In the genomic region with DNA sequence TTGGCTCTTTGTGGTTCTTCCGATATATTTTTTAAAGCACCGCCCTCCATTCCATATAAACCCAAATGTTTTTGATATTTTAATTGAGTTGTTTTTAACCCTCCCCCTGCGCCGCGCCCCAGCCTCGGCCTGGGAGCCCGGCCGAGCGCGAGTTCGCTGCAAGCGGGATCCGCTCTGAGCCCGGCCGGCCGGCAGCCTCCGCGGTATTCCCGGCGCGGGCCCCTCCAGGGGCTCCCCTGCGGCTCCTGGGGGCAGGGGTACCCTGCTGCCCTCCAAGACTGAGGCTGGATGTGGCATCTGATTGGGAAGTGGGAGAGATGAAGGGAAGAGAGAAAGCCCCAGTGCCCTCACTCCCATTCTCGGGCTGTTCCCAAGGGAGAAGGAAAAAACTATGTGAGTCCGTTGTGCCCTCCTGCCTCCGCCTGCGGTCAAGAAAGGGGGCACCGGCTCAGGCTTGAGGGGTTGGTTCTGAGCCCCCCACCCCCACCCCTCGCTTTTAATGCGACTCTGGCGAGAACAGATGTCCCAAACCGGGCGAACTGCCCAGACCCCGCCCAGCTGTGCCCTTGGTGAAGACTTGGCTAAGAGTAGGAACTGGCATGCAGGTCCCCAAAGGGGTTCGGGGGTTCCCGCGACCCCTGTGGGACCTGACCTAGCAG, we compare ENCODE assay signal across 21 cellular contexts. TPM values are rescaled to one million over a fixed set of nuclear protein-coding genes. Genes with fewer than 3 reads are reported as not detected.
DNase-seq lines count a peak whose midpoint lies in the region; TF ChIP-seq lines count a peak whose summit lies in the region.
"Had no signal": no experiment of that assay in that cellular context is flagged by ENCODE, and none has a peak within 500 bp of the region (broad histone marks: within the 10 kb centered on the region; RNA-seq: fewer than 3 reads in every experiment).

No MANE protein-coding gene starts in this region.

- H4K8ac ChIP-seq in neuronal stem cell (ENCODE audit: low read depth, low read length): no peak overlapping the region

- no peak overlapping the region for H2BK5ac ChIP-seq in neuronal stem cell (ENCODE audit: low read length)

- no peaks in the 10 kb centered on the region for H3K36me3 ChIP-seq in neuronal stem cell (replicated peaks in 1 of 2; ENCODE audit: control insufficient read depth in 2 of 2, insufficient read depth in 2 of 2, low read length in 2 of 2)
- H3K36me3 ChIP-seq: adrenal gland, sigmoid colon, thyroid gland had no signal

- H3K4me2 ChIP-seq in neuronal stem cell (ENCODE audit: insufficient read depth, low read length, poor library complexity, severe bottlenecking): no peak overlapping the region

- peaks cover 0 to 2% of the 10 kb centered on the region in 2 donors for H3K9me3 ChIP-seq in neuronal stem cell (replicated peaks in 1 of 2; ENCODE audit: control insufficient read depth in 2 of 2, insufficient read depth in 1 of 2, low read depth in 1 of 2, low read length in 2 of 2)
- H3K9me3 ChIP-seq: adrenal gland, sigmoid colon, thyroid gland had no signal

- H3K14ac ChIP-seq in neuronal stem cell (ENCODE audit: low read length): no peak overlapping the region

- H3K79me1 ChIP-seq in neuronal stem cell (ENCODE audit: low read depth, low read length): no peaks in the 10 kb centered on the region

- TF ChIP-seq CTCF in RWPE1 (conservative IDR thresholded peaks at IDR 0.05; ENCODE audit: low read depth): no peak

- no peak overlapping the region for H3K18ac ChIP-seq in neuronal stem cell (ENCODE audit: low read length)

- no peak overlapping the region for H2AFZ ChIP-seq in neuronal stem cell (ENCODE audit: low read length)

- no peaks in the 10 kb centered on the region for H3K4me1 ChIP-seq in neuronal stem cell (ENCODE audit: control insufficient read depth in 2 of 2, insufficient read depth in 1 of 2, low read depth in 1 of 2, low read length in 2 of 2)

- no peak overlapping the region for H2BK15ac ChIP-seq in neuronal stem cell (ENCODE audit: low read length)

- CTCF ChIA-PET in RWPE1 (lab: Yijun Ruan, JAX): interaction anchor here (0.7 to 3.6 kb wide), 2 partner anchors 24 to 730 kb away, joined by 4 to 22 read pairs; no protein-coding TSS in a partner anchor

- no peak overlapping the region for H2BK12ac ChIP-seq in neuronal stem cell (ENCODE audit: low read length)

- no peak overlapping the region for H2AK5ac ChIP-seq in neuronal stem cell (ENCODE audit: low read depth, low read length)

- no CpG with 5 or more reads among the region's 36 CpGs for WGBS in neuronal stem cell (ENCODE audit: extremely low coverage in 2 of 2, insufficient read length in 2 of 2, insufficient replicate concordance in 1 of 2), 2 donors

- in situ Hi-C loops in G401 (cut with HindIII; ENCODE audit: low sequenced_read_pairs): no loop called here

- H3K27me3 ChIP-seq in neuronal stem cell (ENCODE audit: control insufficient read depth in 3 of 3, insufficient read depth in 3 of 3, low read depth in 1 of 3, low read length in 3 of 3): peaks cover 81 to 100% (median 97%) of the 10 kb centered on the region in 3 experiments

- no peak overlapping the region for H3K9ac ChIP-seq in neuronal stem cell (ENCODE audit: low read depth, low read length, poor library complexity)

- H4K91ac ChIP-seq in neuronal stem cell (ENCODE audit: low read depth, low read length, poor library complexity): no peak overlapping the region

- peak overlapping the region; percentile 49 for H3K23ac ChIP-seq in neuronal stem cell (ENCODE audit: low read depth, low read length, poor library complexity)

- no peak overlapping the region for H2BK120ac ChIP-seq in neuronal stem cell (ENCODE audit: low read depth, low read length)

- peak; percentile 7 for DNase-seq in NCI-H1092 treated with DMSO at 0.1 percent for 48 hours (lab: John Stamatoyannopoulos, UW)
- DNase-seq in NCI-H1092 (lab: John Stamatoyannopoulos, UW): no peak
- peak; percentile 46 for DNase-seq in G401 (ENCODE audit: low spot score)
- DNase-seq in cerebellum (ENCODE audit: low spot score): peak; percentile 41
- DNase-seq in neuronal stem cell (ENCODE audit: low spot score): no peak
- no peak for DNase-seq in stimulated activated naive CD4-positive, alpha-beta T cell treated with Interleukin-2 at 50 U/mL for 16 hours (lab: John Stamatoyannopoulos, UW)
- no peak for DNase-seq in stimulated activated CD4-positive, alpha-beta T cell treated with anti-CD3 and anti-CD28 coated beads, Interleukin-4, amount 100 ng/mL, for 24 hours
- DNase-seq in RWPE1 (ENCODE audit: low spot score): no peak
- DNase-seq: activated CD8-positive, alpha-beta T cell treated with anti-CD3 and anti-CD28 coated beads, Interleukin-2, amount 10 ng/mL, durations not matched to agents 7 days and 5 days; adrenal gland; KBM-7; NCI-H510A; sigmoid colon; thyroid gland had no signal

- H3K4me3 ChIP-seq in neuronal stem cell (ENCODE audit: low read length in 2 of 2): no peak overlapping the region
- H3K4me3 ChIP-seq: sigmoid colon, thyroid gland had no signal

- no peak overlapping the region for H3K4ac ChIP-seq in neuronal stem cell (ENCODE audit: low read length)

- H3K27ac ChIP-seq in neuronal stem cell (replicated peaks; ENCODE audit: low read length) (no peak overlapping the region), RWPE1 (no peak overlapping the region)
- H3K27ac ChIP-seq: adrenal gland, epithelial cell of prostate, HL-60, sigmoid colon, thyroid gland, VCaP had no signal

- POLR2A ChIA-PET in RWPE1 (lab: Yijun Ruan, JAX; ENCODE audit: low non-redundant PET): no interaction called here

RNA-seq across cellular contexts. Expression of a gene that starts 8.6 kb away (rescaled TPM):
- not detected in 2 replicates for total RNA-seq in G401 (2014; rRNA removed; shearing (Covaris generic))
- 25.0 TPM for total RNA-seq in cerebellum
- not detected for polyA plus RNA-seq in neuronal stem cell (2013, experiment 1 of 2)
- polyA plus RNA-seq in neuronal stem cell (2013, experiment 2 of 2): not detected
- total RNA-seq: A172; activated CD8-positive, alpha-beta T cell treated with anti-CD3 and anti-CD28 coated beads, Interleukin-2, amount 10 ng/mL, durations not matched to agents 7 days and 5 days; adrenal gland; chondrocyte; glomerular endothelial cell; thyroid gland had no signal
- polyA plus RNA-seq: neural cell had no signal

RNA-seq across cellular contexts. Expression of a gene that starts 27.6 kb away (rescaled TPM):
- 3.4 and 8.6 TPM in 2 replicates for total RNA-seq in G401 (2014; rRNA removed; shearing (Covaris generic))
- total RNA-seq in cerebellum: 6.1 TPM
- polyA plus RNA-seq in neuronal stem cell (2013, experiment 1 of 2): 0.39 TPM
- 0.21 TPM for polyA plus RNA-seq in neuronal stem cell (2013, experiment 2 of 2)
- total RNA-seq: A172; activated CD8-positive, alpha-beta T cell treated with anti-CD3 and anti-CD28 coated beads, Interleukin-2, amount 10 ng/mL, durations not matched to agents 7 days and 5 days; glomerular endothelial cell had no signal

RNA-seq across cellular contexts. Expression of a gene that starts 37.8 kb away (rescaled TPM):
- 30.8 and 45.5 TPM in 2 replicates for total RNA-seq in G401 (2014; rRNA removed; shearing (Covaris generic))
- 29.2 TPM for total RNA-seq in cerebellum
- polyA plus RNA-seq in neuronal stem cell (2013, experiment 1 of 2): 65.0 TPM
- polyA plus RNA-seq in neuronal stem cell (2013, experiment 2 of 2): 70.1 TPM

Comparison
In these comparisons a context has a peak if more than half of its experiments do, and no peak if none do; other contexts are left out.
1. DNase-seq: peak in NCI-H1092 treated with DMSO at 0.1 percent for 48 hours (single experiment), G401 (single experiment) and cerebellum (single experiment); none in NCI-H1092 (single experiment), neuronal stem cell (single experiment), stimulated activated naive CD4-positive, alpha-beta T cell treated with Interleukin-2 at 50 U/mL for 16 hours (single experiment), stimulated activated CD4-positive, alpha-beta T cell treated with anti-CD3 and anti-CD28 coated beads, Interleukin-4, amount 100 ng/mL, for 24 hours (single experiment) and RWPE1 (single experiment).
2. RNA of a gene that starts 8.6 kb away (total RNA-seq): 25.0 TPM in cerebellum (single experiment); not detected in G401; every median in the first group is over 10 times any median in the second.